8 cellular contexts compared by ENCODE assay signal in the genomic region with DNA sequence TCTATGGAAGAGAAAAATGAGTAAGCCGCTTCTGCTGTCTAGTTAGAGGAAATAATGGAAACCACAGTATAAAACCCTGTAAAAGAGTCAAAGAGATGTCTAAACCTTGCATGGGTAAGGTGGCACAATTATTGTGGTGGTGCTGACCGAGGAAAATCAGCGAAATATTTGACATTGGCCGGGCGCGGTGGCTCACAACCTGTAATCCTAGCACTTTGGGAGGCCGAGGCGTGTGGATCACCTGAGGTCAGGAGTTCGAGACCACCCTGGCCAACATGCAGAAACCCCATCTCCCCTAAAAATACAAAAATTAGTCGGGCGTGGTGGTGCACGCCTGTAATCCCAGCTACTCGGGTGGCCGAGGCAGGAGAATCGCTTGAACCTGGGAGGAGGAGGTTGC. TPM values are rescaled to one million over a fixed set of nuclear protein-coding genes. Genes with fewer than 3 reads are reported as not detected.
DNase-seq lines count a peak whose midpoint lies in the region; ATAC-seq and TF ChIP-seq lines count a peak whose summit lies in the region.
"Not testable (repeated sequence)": the region's sequence is repeated elsewhere in the genome, so short reads cannot be mapped to it uniquely, and the experiment has no call there.

No MANE protein-coding gene starts in this region.

- H3K4me3 ChIP-seq in neutrophil (ENCODE audit: low read depth in 1 of 2, low read length in 1 of 2) (peak overlapping the region; percentile 69 to 75), thoracic aorta (peak overlapping the region; percentile 85)

- intact Hi-C loops in left colon (cut with DNase I, micrococcal nuclease) = not testable (repeated sequence)

- H3K27me3 ChIP-seq in neutrophil; thoracic aorta (replicated peaks; ENCODE audit: insufficient read depth): not testable (repeated sequence)

- ATAC-seq in HG03439 (IDR thresholded peaks at IDR 0.05; ENCODE audit: unreplicated experiment) = peak; percentile 1
- peak; percentile 2; the same call in 1 of the 3 replicates for ATAC-seq in SK-N-SH treated with all-trans-retinoic acid at 6 μM for 48 hours
- ATAC-seq in left colon = peak; percentile 2
- not testable (repeated sequence) for ATAC-seq in thoracic aorta (ENCODE audit: insufficient number of reproducible peaks, low FRiP score, low read depth)

- H3K27ac Mint-ChIP-seq in activated naive CD8-positive, alpha-beta T cell = peak overlapping the region; percentile 94
- not testable (repeated sequence) for H3K27ac Mint-ChIP-seq in endothelial cell (ENCODE audit: unreplicated experiment)

- H3K4me3 Mint-ChIP-seq in activated naive CD8-positive, alpha-beta T cell = peak overlapping the region; percentile 87
- peak overlapping the region; percentile 89 for H3K4me3 Mint-ChIP-seq in endothelial cell (ENCODE audit: unreplicated experiment)

- not testable (repeated sequence) for DNase-seq in endothelial cell (ENCODE audit: low spot score); thoracic aorta (ENCODE audit: low spot score)
- peak in 1 of 2 donors; percentile 23 for DNase-seq in left colon

- H3K27ac ChIP-seq in C4-2B (peak overlapping the region; percentile 78), neutrophil (peak overlapping the region; percentile 71), thoracic aorta (peak overlapping the region; percentile 34 to 74)

- H3K4me1 Mint-ChIP-seq in activated naive CD8-positive, alpha-beta T cell (ENCODE audit: low read depth) = peaks cover 38% of the 10 kb centered on the region
- H3K4me1 Mint-ChIP-seq in endothelial cell (ENCODE audit: unreplicated experiment) = peaks cover 12% of the 10 kb centered on the region

- H3K4me1 ChIP-seq in neutrophil (ENCODE audit: control insufficient read depth in 1 of 2, insufficient read depth in 1 of 2, low read depth in 1 of 2, low read length in 1 of 2) (peaks cover 20 to 21% of the 10 kb centered on the region in 2 experiments), thoracic aorta (ENCODE audit: control insufficient read depth in 1 of 2, low read depth in 2 of 2) (peaks cover 0 to 12% of the 10 kb centered on the region in 2 donors)

- not testable (repeated sequence) for H3K36me3 ChIP-seq in neutrophil, thoracic aorta

- H3K9me3 Mint-ChIP-seq in activated naive CD8-positive, alpha-beta T cell (ENCODE audit: low read depth); endothelial cell (ENCODE audit: unreplicated experiment): not testable (repeated sequence)

- TF ChIP-seq CTCF in C4-2B (conservative IDR thresholded peaks at IDR 0.05); endothelial cell (IDR thresholded peaks at IDR 0.05; ENCODE audit: unreplicated experiment); neutrophil (IDR thresholded peaks at IDR 0.05); thoracic aorta (IDR thresholded peaks at IDR 0.05): not testable (repeated sequence)

- H3K36me3 Mint-ChIP-seq in activated naive CD8-positive, alpha-beta T cell = peaks cover 17% of the 10 kb centered on the region
- H3K36me3 Mint-ChIP-seq in endothelial cell (ENCODE audit: low read depth, unreplicated experiment) = not testable (repeated sequence)

- H3K27me3 Mint-ChIP-seq in activated naive CD8-positive, alpha-beta T cell; endothelial cell (ENCODE audit: unreplicated experiment): not testable (repeated sequence)

- not testable (repeated sequence) for H3K9me3 ChIP-seq in neutrophil, thoracic aorta

RNA-seq across cellular contexts. Expression of a gene that starts 0.5 kb away (rescaled TPM):
- total RNA-seq in endothelial cell (ENCODE audit: unreplicated experiment) = 27.2 TPM
- total RNA-seq in left colon = 10 to 100 TPM in 1 of 2 donors, 1 to 10 TPM in 1; 7.8 to 14.9 TPM
- 10 to 100 TPM in 1 of 2 donors, 1 to 10 TPM in 1; 8.7 to 16.9 TPM for total RNA-seq in thoracic aorta

RNA-seq across cellular contexts. Expression of a gene that starts 39.8 kb away (rescaled TPM):
- 0.13 TPM for total RNA-seq in endothelial cell (ENCODE audit: unreplicated experiment)
- under 1 TPM in 1 of 2 donors, not detected in 1; 0.27 TPM for total RNA-seq in left colon
- total RNA-seq in thoracic aorta = under 1 TPM in 1 of 2 donors, not detected in 1; 0.28 TPM
